In the genomic region with DNA sequence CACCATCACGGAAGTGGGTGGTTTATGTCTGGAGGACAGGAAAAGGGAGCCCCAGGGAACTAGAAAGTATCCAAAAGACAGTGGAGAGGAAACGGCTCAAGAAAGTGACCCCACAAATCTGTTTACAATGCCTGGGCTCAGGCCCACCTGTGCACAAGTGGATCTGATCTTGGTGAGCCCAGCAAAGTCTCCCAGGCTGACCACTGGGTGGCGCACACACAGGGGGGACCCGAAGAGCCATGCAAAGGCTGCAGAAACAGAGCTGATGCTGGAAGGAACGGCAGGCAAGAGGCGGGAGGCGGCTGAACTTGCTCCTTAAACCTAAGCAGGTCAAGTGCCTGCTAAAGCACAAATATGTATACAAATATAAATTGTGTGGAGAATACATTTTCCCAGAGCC, we compare ENCODE assay signal across 2 cellular contexts.
TF ChIP-seq lines count a peak whose summit lies in the region.

No MANE protein-coding gene starts in this region.

TF ChIP-seq in HEK293, 187 proteins besides CTCF, POLR2A, EP300 and RAD21:
- TF ChIP-seq ZNF423 (tag by site-specific recombination; IDR thresholded peaks at IDR 0.05) = no peak
- TF ChIP-seq SCRT2 (tag by site-specific recombination; IDR thresholded peaks at IDR 0.05) = peak; percentile 42
- TF ChIP-seq, protein P1, sequence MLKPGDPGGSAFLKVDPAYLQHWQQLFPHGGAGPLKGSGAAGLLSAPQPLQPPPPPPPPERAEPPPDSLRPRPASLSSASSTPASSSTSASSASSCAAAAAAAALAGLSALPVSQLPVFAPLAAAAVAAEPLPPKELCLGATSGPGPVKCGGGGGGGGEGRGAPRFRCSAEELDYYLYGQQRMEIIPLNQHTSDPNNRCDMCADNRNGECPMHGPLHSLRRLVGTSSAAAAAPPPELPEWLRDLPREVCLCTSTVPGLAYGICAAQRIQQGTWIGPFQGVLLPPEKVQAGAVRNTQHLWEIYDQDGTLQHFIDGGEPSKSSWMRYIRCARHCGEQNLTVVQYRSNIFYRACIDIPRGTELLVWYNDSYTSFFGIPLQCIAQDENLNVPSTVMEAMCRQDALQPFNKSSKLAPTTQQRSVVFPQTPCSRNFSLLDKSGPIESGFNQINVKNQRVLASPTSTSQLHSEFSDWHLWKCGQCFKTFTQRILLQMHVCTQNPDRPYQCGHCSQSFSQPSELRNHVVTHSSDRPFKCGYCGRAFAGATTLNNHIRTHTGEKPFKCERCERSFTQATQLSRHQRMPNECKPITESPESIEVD (tag by site-specific recombination; IDR thresholded peaks at IDR 0.05) = no peak
- TF ChIP-seq GLIS1 (tag by site-specific recombination; IDR thresholded peaks at IDR 0.05) = no peak
- no peak for TF ChIP-seq ZNF473 (tag by site-specific recombination; IDR thresholded peaks at IDR 0.05)
- TF ChIP-seq KLF9 (tag by site-specific recombination; IDR thresholded peaks at IDR 0.05; ENCODE audit: low read depth) = no peak
- TF ChIP-seq ZNF366 (tag by site-specific recombination; conservative IDR thresholded peaks at IDR 0.05) = no peak
- TF ChIP-seq ZNF341 (tag by site-specific recombination; IDR thresholded peaks at IDR 0.05; ENCODE audit: low read depth) = peak; percentile 21; the same call in 1 of the 2 replicates
- TF ChIP-seq, protein P2, sequence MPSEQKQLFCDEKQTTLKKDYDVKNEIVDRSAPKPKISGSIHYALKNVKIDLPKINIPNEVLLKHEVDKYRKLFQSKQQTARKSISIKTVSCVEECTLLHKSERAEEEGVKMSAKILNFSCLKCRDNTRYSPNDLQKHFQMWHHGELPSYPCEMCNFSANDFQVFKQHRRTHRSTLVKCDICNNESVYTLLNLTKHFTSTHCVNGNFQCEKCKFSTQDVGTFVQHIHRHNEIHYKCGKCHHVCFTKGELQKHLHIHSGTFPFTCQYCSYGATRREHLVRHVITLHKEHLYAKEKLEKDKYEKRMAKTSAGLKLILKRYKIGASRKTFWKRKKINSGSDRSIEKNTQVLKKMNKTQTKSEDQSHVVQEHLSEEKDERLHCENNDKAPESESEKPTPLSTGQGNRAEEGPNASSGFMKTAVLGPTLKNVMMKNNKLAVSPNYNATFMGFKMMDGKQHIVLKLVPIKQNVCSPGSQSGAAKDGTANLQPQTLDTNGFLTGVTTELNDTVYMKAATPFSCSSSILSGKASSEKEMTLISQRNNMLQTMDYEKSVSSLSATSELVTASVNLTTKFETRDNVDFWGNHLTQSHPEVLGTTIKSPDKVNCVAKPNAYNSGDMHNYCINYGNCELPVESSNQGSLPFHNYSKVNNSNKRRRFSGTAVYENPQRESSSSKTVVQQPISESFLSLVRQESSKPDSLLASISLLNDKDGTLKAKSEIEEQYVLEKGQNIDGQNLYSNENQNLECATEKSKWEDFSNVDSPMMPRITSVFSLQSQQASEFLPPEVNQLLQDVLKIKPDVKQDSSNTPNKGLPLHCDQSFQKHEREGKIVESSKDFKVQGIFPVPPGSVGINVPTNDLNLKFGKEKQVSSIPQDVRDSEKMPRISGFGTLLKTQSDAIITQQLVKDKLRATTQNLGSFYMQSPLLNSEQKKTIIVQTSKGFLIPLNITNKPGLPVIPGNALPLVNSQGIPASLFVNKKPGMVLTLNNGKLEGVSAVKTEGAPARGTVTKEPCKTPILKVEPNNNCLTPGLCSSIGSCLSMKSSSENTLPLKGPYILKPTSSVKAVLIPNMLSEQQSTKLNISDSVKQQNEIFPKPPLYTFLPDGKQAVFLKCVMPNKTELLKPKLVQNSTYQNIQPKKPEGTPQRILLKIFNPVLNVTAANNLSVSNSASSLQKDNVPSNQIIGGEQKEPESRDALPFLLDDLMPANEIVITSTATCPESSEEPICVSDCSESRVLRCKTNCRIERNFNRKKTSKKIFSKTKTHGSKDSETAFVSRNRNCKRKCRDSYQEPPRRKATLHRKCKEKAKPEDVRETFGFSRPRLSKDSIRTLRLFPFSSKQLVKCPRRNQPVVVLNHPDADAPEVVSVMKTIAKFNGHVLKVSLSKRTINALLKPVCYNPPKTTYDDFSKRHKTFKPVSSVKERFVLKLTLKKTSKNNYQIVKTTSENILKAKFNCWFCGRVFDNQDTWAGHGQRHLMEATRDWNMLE (tag by site-specific recombination; conservative IDR thresholded peaks at IDR 0.05; ENCODE audit: low read depth) = no peak
- no peak for TF ChIP-seq SP7 (tag by site-specific recombination; IDR thresholded peaks at IDR 0.05)
- no peak for TF ChIP-seq KLF7 (tag by site-specific recombination; IDR thresholded peaks at IDR 0.05; ENCODE audit: borderline replicate concordance)
- TF ChIP-seq ZNF571 (tag by site-specific recombination; IDR thresholded peaks at IDR 0.05) = no peak
- TF ChIP-seq ZNF426 (tag by site-specific recombination; IDR thresholded peaks at IDR 0.05) = no peak
- TF ChIP-seq ZNF112 (tag by site-specific recombination; IDR thresholded peaks at IDR 0.05) = no peak
- TF ChIP-seq ZNF354C (tag by site-specific recombination; IDR thresholded peaks at IDR 0.05; ENCODE audit: borderline replicate concordance, low read depth) = no peak
- no peak for TF ChIP-seq ZNF248 (tag by site-specific recombination; IDR thresholded peaks at IDR 0.05)
- TF ChIP-seq ZNF654 (tag by site-specific recombination; IDR thresholded peaks at IDR 0.05; ENCODE audit: low read depth) = peak; percentile 36

TF ChIP-seq in HepG2, 621 proteins besides CTCF, POLR2A, EP300 and RAD21:
- TF ChIP-seq STAG1 (CRISPR knock-in tag; IDR thresholded peaks at IDR 0.05) (peak; percentile 48), ZNF790 (CRISPR knock-in tag; IDR thresholded peaks at IDR 0.05; ENCODE audit: borderline replicate concordance) (no peak), ZNF776 (CRISPR knock-in tag; IDR thresholded peaks at IDR 0.05) (no peak), RARG (CRISPR knock-in tag; IDR thresholded peaks at IDR 0.05; ENCODE audit: low read depth) (no peak), ARNT2 (CRISPR knock-in tag; IDR thresholded peaks at IDR 0.05; ENCODE audit: low read depth) (no peak), SMC3 (IDR thresholded peaks at IDR 0.05; ENCODE audit: low read length) (peak; percentile 55), TAF1 (CRISPR knock-in tag; IDR thresholded peaks at IDR 0.05) (no peak), LCORL (IDR thresholded peaks at IDR 0.05) (no peak), LCORL (CRISPR knock-in tag; IDR thresholded peaks at IDR 0.05) (no peak)
